21 cellular contexts compared by ENCODE assay signal in the genomic region with DNA sequence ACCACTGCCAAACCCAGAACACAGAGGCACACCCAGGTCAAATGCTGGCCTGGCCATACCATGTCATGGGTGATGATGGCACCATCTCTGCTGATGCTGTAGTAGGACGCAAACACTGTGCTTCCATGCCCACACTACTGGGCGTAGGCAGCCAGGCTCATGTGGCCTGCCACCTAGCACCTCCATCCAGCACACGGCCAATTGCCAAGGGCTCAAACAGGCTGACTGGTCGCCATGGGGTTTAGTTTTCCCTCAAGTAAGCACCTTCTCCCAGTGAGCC. TPM values are rescaled to one million over a fixed set of nuclear protein-coding genes. Genes with fewer than 3 reads are reported as not detected.
DNase-seq lines count a peak whose midpoint lies in the region; ATAC-seq, FAIRE-seq and TF ChIP-seq lines count a peak whose summit lies in the region.
"Had no signal": no experiment of that assay in that cellular context is flagged by ENCODE, and none has a peak within 500 bp of the region (broad histone marks: within the 10 kb centered on the region; RNA-seq: fewer than 3 reads in every experiment).

No MANE protein-coding gene starts in this region.

- peaks cover 4% of the 10 kb centered on the region for H3K79me2 ChIP-seq in GM12878 (ENCODE audit: control insufficient read depth, insufficient read depth, low read length)

- no peaks in the 10 kb centered on the region for H3K9me3 Mint-ChIP-seq in activated CD4-positive, alpha-beta memory T cell treated with anti-CD3 and anti-CD28 coated beads, Interleukin-2, amount 10 ng/mL, durations not matched to agents 7 days and 5 days
- H3K9me3 Mint-ChIP-seq in activated CD4-positive, alpha-beta memory T cell treated with anti-CD3 and anti-CD28 coated beads for 36 hours, result no peaks in the 10 kb centered on the region
- no peaks in the 10 kb centered on the region for H3K9me3 Mint-ChIP-seq in type B pancreatic cell
- H3K9me3 Mint-ChIP-seq: activated naive CD4-positive, alpha-beta T cell treated with anti-CD3 and anti-CD28 coated beads, Interleukin-2, amount 10 ng/mL, durations not matched to agents 7 days and 5 days; CD8-positive, alpha-beta memory T cell; neural crest cell had no signal

- CTCF ChIA-PET in activated CD4-positive, alpha-beta memory T cell treated with anti-CD3 and anti-CD28 coated beads, Interleukin-2, amount 10 ng/mL, durations not matched to agents 7 days and 5 days (lab: Charles Lee), result no interaction called here
- CTCF ChIA-PET in activated CD4-positive, alpha-beta memory T cell treated with anti-CD3 and anti-CD28 coated beads for 36 hours (lab: Charles Lee), result no interaction called here
- CTCF ChIA-PET in GM12878 (lab: Yijun Ruan, JAX), result no interaction called here

- no peak overlapping the region for H2AFZ ChIP-seq in GM12878 (ENCODE audit: control insufficient read depth, low read depth, low read length)
- no peak overlapping the region for H2AFZ ChIP-seq in mesenchymal stem cell (ENCODE audit: low read depth, low read length)
- H2AFZ ChIP-seq: GM23248 had no signal

- no peaks in the 10 kb centered on the region for H3K9me3 ChIP-seq in GM12878 (replicated peaks; ENCODE audit: control insufficient read depth, insufficient read depth, low read length)
- no peaks in the 10 kb centered on the region for H3K9me3 ChIP-seq in mesenchymal stem cell (ENCODE audit: control insufficient read depth, low read length)
- no peaks in the 10 kb centered on the region for H3K9me3 ChIP-seq in WERI-Rb-1 (ENCODE audit: severe bottlenecking)
- H3K9me3 ChIP-seq: left ventricle myocardium inferior had no signal

- no peak for TF ChIP-seq CTCF in GM12878 (IDR thresholded peaks at IDR 0.05 in 2 of 3, conservative IDR thresholded peaks at IDR 0.05 in 1 of 3; ENCODE audit: control insufficient read depth in 2 of 3, extremely low read depth in 1 of 3, insufficient read depth in 1 of 3, low read depth in 3 of 3, low read length in 3 of 3)
- TF ChIP-seq CTCF in type B pancreatic cell (conservative IDR thresholded peaks at IDR 0.05), result no peak
- no peak for TF ChIP-seq CTCF in WERI-Rb-1 (IDR thresholded peaks at IDR 0.05; ENCODE audit: low read depth, low read length)

- no peak for TF ChIP-seq EP300 in GM12878 (IDR thresholded peaks at IDR 0.05; ENCODE audit: borderline replicate concordance in 1 of 2, control insufficient read depth in 1 of 2, low read depth in 2 of 2, low read length in 2 of 2)

- RAD21 ChIA-PET in GM12878 (lab: Charles Lee; ENCODE audit: unreplicated experiment), result no interaction called here

- no peak overlapping the region for H3K4me3 ChIP-seq in GM12878
- H3K4me3 ChIP-seq in mesenchymal stem cell (ENCODE audit: insufficient read depth in 1 of 2, low read depth in 1 of 2, low read length in 2 of 2), result no peak overlapping the region
- no peak overlapping the region for H3K4me3 ChIP-seq in WERI-Rb-1 (ENCODE audit: low read depth, low read length)
- H3K4me3 ChIP-seq: GM23248, left ventricle myocardium inferior had no signal

- H3K9ac ChIP-seq in GM12878 (ENCODE audit: control insufficient read depth, insufficient read depth, low read length), result no peak overlapping the region
- no peak overlapping the region for H3K9ac ChIP-seq in mesenchymal stem cell (ENCODE audit: low read length)
- H3K9ac ChIP-seq: GM23248 had no signal

- intact Hi-C loops in activated CD4-positive, alpha-beta memory T cell treated with anti-CD3 and anti-CD28 coated beads for 36 hours (cut with micrococcal nuclease), result no loop called here
- intact Hi-C loops in GM12878 (cut with micrococcal nuclease; ENCODE audit: unreplicated experiment), result no loop called here

- H3K27ac ChIP-seq in GM12878 (ENCODE audit: control insufficient read depth, insufficient read depth) (no peak overlapping the region), mesenchymal stem cell (ENCODE audit: low read length, poor library complexity, severe bottlenecking) (no peak overlapping the region), WERI-Rb-1 (no peak overlapping the region)
- H3K27ac ChIP-seq: GM23248, left ventricle myocardium inferior had no signal

- no peak for FAIRE-seq in GM12878 (lab: Jason Lieb, UNC)
- no peak for FAIRE-seq in frontal cortex (lab: Jason Lieb, UNC)
- FAIRE-seq: endothelial cell of umbilical vein had no signal

- no peak overlapping the region for H2AK5ac ChIP-seq in mesenchymal stem cell (ENCODE audit: low read length, severe bottlenecking)

- no peak overlapping the region for H3K14ac ChIP-seq in mesenchymal stem cell (ENCODE audit: low read length in 2 of 2)

- no peak for ATAC-seq in GM12878
- no peak for ATAC-seq in HG02763 (IDR thresholded peaks at IDR 0.05; ENCODE audit: unreplicated experiment)

- H3K23ac ChIP-seq in mesenchymal stem cell (ENCODE audit: low read length in 2 of 2), result no peak overlapping the region

- no peak overlapping the region for H2BK15ac ChIP-seq in mesenchymal stem cell (ENCODE audit: low read depth, poor library complexity, severe bottlenecking)

- H3K36me3 ChIP-seq in GM12878 (ENCODE audit: control insufficient read depth in 2 of 2, insufficient read depth in 2 of 2, low read length in 1 of 2) (peaks cover 17 to 50% of the 10 kb centered on the region in 2 experiments), mesenchymal stem cell (ENCODE audit: control insufficient read depth in 1 of 2, insufficient read depth in 2 of 2, low read depth in 1 of 2, low read length in 2 of 2) (peaks cover 70 to 75% of the 10 kb centered on the region in 2 experiments), WERI-Rb-1 (peaks cover 67% of the 10 kb centered on the region)

- H4K8ac ChIP-seq in mesenchymal stem cell (ENCODE audit: low read length), result no peak overlapping the region

- POLR2A ChIA-PET in activated CD4-positive, alpha-beta memory T cell treated with anti-CD3 and anti-CD28 coated beads, Interleukin-2, amount 10 ng/mL, durations not matched to agents 7 days and 5 days (lab: Charles Lee), result no interaction called here
- POLR2A ChIA-PET in activated CD4-positive, alpha-beta memory T cell treated with anti-CD3 and anti-CD28 coated beads for 36 hours (lab: Charles Lee), result no interaction called here
- POLR2A ChIA-PET in GM12878 (lab: Charles Lee), result no interaction called here

- H3K4me3 Mint-ChIP-seq in activated CD4-positive, alpha-beta memory T cell treated with anti-CD3 and anti-CD28 coated beads, Interleukin-2, amount 10 ng/mL, durations not matched to agents 7 days and 5 days, result no peak overlapping the region
- no peak overlapping the region for H3K4me3 Mint-ChIP-seq in activated CD4-positive, alpha-beta memory T cell treated with anti-CD3 and anti-CD28 coated beads for 36 hours
- no peak overlapping the region for H3K4me3 Mint-ChIP-seq in type B pancreatic cell
- H3K4me3 Mint-ChIP-seq: activated naive CD4-positive, alpha-beta T cell treated with anti-CD3 and anti-CD28 coated beads, Interleukin-2, amount 10 ng/mL, durations not matched to agents 7 days and 5 days; CD8-positive, alpha-beta memory T cell; neural crest cell had no signal

- SMC1A ChIA-PET in GM12878 (lab: Charles Lee; ENCODE audit: uncharacterized antibody, unreplicated experiment), result no interaction called here

- H2BK120ac ChIP-seq in mesenchymal stem cell (ENCODE audit: low read depth, low read length), result no peak overlapping the region

- H3K4me2 ChIP-seq in GM12878 (ENCODE audit: control insufficient read depth, insufficient read depth), result no peak overlapping the region
- no peak overlapping the region for H3K4me2 ChIP-seq in mesenchymal stem cell (ENCODE audit: low read length, poor library complexity, severe bottlenecking)

- peak; percentile 14 for DNase-seq in activated CD4-positive, alpha-beta memory T cell treated with anti-CD3 and anti-CD28 coated beads, Interleukin-2, amount 10 ng/mL, durations not matched to agents 7 days and 5 days
- DNase-seq in activated CD4-positive, alpha-beta memory T cell treated with anti-CD3 and anti-CD28 coated beads for 36 hours, result no peak
- DNase-seq in GM12878 (ENCODE audit: low read depth, low spot score) (no peak), mesenchymal stem cell (no peak), type B pancreatic cell (ENCODE audit: extremely low spot score, unreplicated experiment) (peak; percentile 54), frontal cortex (ENCODE audit: low spot score in 2 of 2) (no peak), WERI-Rb-1 (no peak)
- DNase-seq: 8988T; activated CD4-positive, alpha-beta T cell treated with anti-CD3 and anti-CD28 coated beads for 48 hours; activated naive CD4-positive, alpha-beta T cell treated with anti-CD3 and anti-CD28 coated beads, Interleukin-2, amount 10 ng/mL, durations not matched to agents 7 days and 5 days; activated T-cell treated with anti-CD3 and anti-CD28 coated beads for 4 hours; CD8-positive, alpha-beta memory T cell; dermis blood vessel endothelial cell; GM23248; left ventricle myocardium inferior; NCI-H187 treated with DMSO at 0.1 percent for 48 hours; NCI-H226; T-helper 1 cell had no signal

- no peak for TF ChIP-seq RAD21 in GM12878 (IDR thresholded peaks at IDR 0.05; ENCODE audit: insufficient read depth, low read depth, low read length)

- H3K4me1 Mint-ChIP-seq in activated CD4-positive, alpha-beta memory T cell treated with anti-CD3 and anti-CD28 coated beads, Interleukin-2, amount 10 ng/mL, durations not matched to agents 7 days and 5 days, result peaks cover 9% of the 10 kb centered on the region
- H3K4me1 Mint-ChIP-seq in activated CD4-positive, alpha-beta memory T cell treated with anti-CD3 and anti-CD28 coated beads for 36 hours (ENCODE audit: low read depth), result no peaks in the 10 kb centered on the region
- peaks cover 22% of the 10 kb centered on the region for H3K4me1 Mint-ChIP-seq in type B pancreatic cell (ENCODE audit: unreplicated experiment)

- BruUV-seq in GM12878 (replicated peaks; lab: Mats Ljungman, UMichigan), result no TSS peak

- H3K18ac ChIP-seq in mesenchymal stem cell (ENCODE audit: low read depth in 1 of 2, low read length in 2 of 2), result no peak overlapping the region

- H3K27me3 ChIP-seq in GM12878 (replicated peaks in 1 of 2; ENCODE audit: control insufficient read depth in 2 of 2, insufficient read depth in 2 of 2, low read length in 1 of 2), result no peaks in the 10 kb centered on the region
- no peaks in the 10 kb centered on the region for H3K27me3 ChIP-seq in mesenchymal stem cell (ENCODE audit: control insufficient read depth in 1 of 2, insufficient read depth in 1 of 2, low read length in 2 of 2)
- no peaks in the 10 kb centered on the region for H3K27me3 ChIP-seq in WERI-Rb-1 (ENCODE audit: insufficient read depth, low read depth, severe bottlenecking)

- H4K91ac ChIP-seq in mesenchymal stem cell (ENCODE audit: low read length), result peak overlapping the region; percentile 76

- H3K4me1 ChIP-seq in GM12878 (ENCODE audit: control insufficient read depth, insufficient read depth, low read length) (peaks cover 47% of the 10 kb centered on the region), mesenchymal stem cell (ENCODE audit: control insufficient read depth, insufficient read depth, low read depth, low read length) (peaks cover 25% of the 10 kb centered on the region)

- peaks cover 70% of the 10 kb centered on the region for H3K79me1 ChIP-seq in mesenchymal stem cell (replicated peaks; ENCODE audit: low read length, poor library complexity, severe bottlenecking)

- in situ Hi-C loops in GM12878 (cut with MboI), result no loop called here

- H3K27me3 Mint-ChIP-seq in activated CD4-positive, alpha-beta memory T cell treated with anti-CD3 and anti-CD28 coated beads, Interleukin-2, amount 10 ng/mL, durations not matched to agents 7 days and 5 days, result no peaks in the 10 kb centered on the region
- no peaks in the 10 kb centered on the region for H3K27me3 Mint-ChIP-seq in activated CD4-positive, alpha-beta memory T cell treated with anti-CD3 and anti-CD28 coated beads for 36 hours
- no peaks in the 10 kb centered on the region for H3K27me3 Mint-ChIP-seq in type B pancreatic cell
- H3K27me3 Mint-ChIP-seq: activated naive CD4-positive, alpha-beta T cell treated with anti-CD3 and anti-CD28 coated beads, Interleukin-2, amount 10 ng/mL, durations not matched to agents 7 days and 5 days; CD8-positive, alpha-beta memory T cell had no signal

- no peak overlapping the region for H2BK5ac ChIP-seq in mesenchymal stem cell (ENCODE audit: low read depth, low read length, poor library complexity, severe bottlenecking)

- H2BK12ac ChIP-seq in mesenchymal stem cell (ENCODE audit: low read length in 2 of 2), result no peak overlapping the region

- peaks cover 2% of the 10 kb centered on the region for H4K20me1 ChIP-seq in GM12878 (ENCODE audit: control insufficient read depth, insufficient read depth)

- H3K36me3 Mint-ChIP-seq in activated CD4-positive, alpha-beta memory T cell treated with anti-CD3 and anti-CD28 coated beads, Interleukin-2, amount 10 ng/mL, durations not matched to agents 7 days and 5 days (ENCODE audit: low read depth), result peaks cover 25% of the 10 kb centered on the region
- peaks cover 11% of the 10 kb centered on the region for H3K36me3 Mint-ChIP-seq in activated CD4-positive, alpha-beta memory T cell treated with anti-CD3 and anti-CD28 coated beads for 36 hours
- H3K36me3 Mint-ChIP-seq in type B pancreatic cell, result peaks cover 25% of the 10 kb centered on the region

- no peak overlapping the region for H3K4ac ChIP-seq in mesenchymal stem cell (ENCODE audit: low read depth in 1 of 2, low read length in 2 of 2)

- peak; percentile 28; the same call in 1 of the 2 replicates for TF ChIP-seq POLR2A in GM12878 (IDR thresholded peaks at IDR 0.05; ENCODE audit: low read depth, low read length)

- 95% methylated on average over 4 of the region's 4 CpGs for WGBS in GM12878 (ENCODE audit: insufficient coverage, insufficient replicate concordance, low lambda C conversion rate, missing lambda C conversion rate)
- WGBS in mesenchymal stem cell, result 97% methylated on average over 4 of the region's 4 CpGs

- no peak overlapping the region for H3K27ac Mint-ChIP-seq in activated CD4-positive, alpha-beta memory T cell treated with anti-CD3 and anti-CD28 coated beads, Interleukin-2, amount 10 ng/mL, durations not matched to agents 7 days and 5 days
- no peak overlapping the region for H3K27ac Mint-ChIP-seq in activated CD4-positive, alpha-beta memory T cell treated with anti-CD3 and anti-CD28 coated beads for 36 hours
- no peak overlapping the region for H3K27ac Mint-ChIP-seq in type B pancreatic cell
- H3K27ac Mint-ChIP-seq: activated naive CD4-positive, alpha-beta T cell treated with anti-CD3 and anti-CD28 coated beads, Interleukin-2, amount 10 ng/mL, durations not matched to agents 7 days and 5 days had no signal

RNA-seq across cellular contexts. Expression of gene BICD2, which starts 39.4 kb away (rescaled TPM):
- 10 to 100 TPM; 27.0 to 28.2 TPM for total RNA-seq in activated CD4-positive, alpha-beta memory T cell treated with anti-CD3 and anti-CD28 coated beads, Interleukin-2, amount 10 ng/mL, durations not matched to agents 7 days and 5 days
- total RNA-seq in activated CD4-positive, alpha-beta memory T cell treated with anti-CD3 and anti-CD28 coated beads for 36 hours, result 10 to 100 TPM; 16.5 to 17.2 TPM
- 24.1 and 27.6 TPM in 2 replicates for total RNA-seq in GM12878 (2013; cell fraction: nucleolus; rRNA removed)
- total RNA-seq in GM12878 (2014; rRNA removed) (19.2 and 20.2 TPM in 2 replicates), GM12878 (2014; rRNA removed; fragmentation: Illumina TruSeq; extraction: Trizol) (13.6 and 14.4 TPM in 2 replicates), GM12878 (2021) (24.1 and 25.5 TPM in 2 replicates), type B pancreatic cell (ENCODE audit: low replicate concordance) (26.8 and 28.6 TPM in 2 replicates), frontal cortex (31.0 TPM)
- polyA plus RNA-seq in GM12878 (2011; ENCODE audit: low read depth), result 6.3 TPM
- polyA plus RNA-seq in GM12878 (2011; rRNA removed) (4.2 and 5.3 TPM in 2 replicates), GM12878 (2014; fragmentation: Illumina TruSeq; extraction: Trizol) (10.1 and 11.9 TPM in 2 replicates), GM12878 (2014; fragmentation: Nextera tagmentation; extraction: Ambion mirVana) (1 to 10 TPM; 5.8 to 7.0 TPM), GM12878 (2014; rRNA removed) (14.5 and 16.1 TPM in 2 replicates), GM12878 (2016; fragmentation: Nextera tagmentation; extraction: Ambion mirVana) (10 to 100 TPM; 14.3 to 15.1 TPM)
- polyA plus RNA-seq in GM12878 (2011; cell fraction: cytosol; rRNA removed), result 6.6 and 7.1 TPM in 2 replicates
- 8.7 and 12.9 TPM in 2 replicates for polyA plus RNA-seq in GM12878 (2011; cell fraction: nucleus; rRNA removed)
- polyA plus RNA-seq in GM12878 (2012), result 10.9 and 13.5 TPM in 2 replicates
- 6.7 and 7.2 TPM in 2 replicates for polyA minus RNA-seq in GM12878 (2011; rRNA and poly(A)+ RNA removed)
- 3.2 and 3.7 TPM in 2 replicates for polyA minus RNA-seq in GM12878 (2011; cell fraction: cytosol; rRNA and poly(A)+ RNA removed)
- polyA minus RNA-seq in GM12878 (2011; cell fraction: nucleus; rRNA and poly(A)+ RNA removed), result 5.0 and 9.8 TPM in 2 replicates
- polyA plus RNA-seq in mesenchymal stem cell (2013, experiment 1 of 2), result 20.1 TPM
- 19.2 TPM for polyA plus RNA-seq in mesenchymal stem cell (2013, experiment 2 of 2)

RNA-seq across cellular contexts. Expression of gene IPPK, which starts 55.3 kb away (rescaled TPM):
- 10 to 100 TPM; 11.4 to 11.5 TPM for total RNA-seq in activated CD4-positive, alpha-beta memory T cell treated with anti-CD3 and anti-CD28 coated beads, Interleukin-2, amount 10 ng/mL, durations not matched to agents 7 days and 5 days
- 10 to 100 TPM; 10.8 to 11.0 TPM for total RNA-seq in activated CD4-positive, alpha-beta memory T cell treated with anti-CD3 and anti-CD28 coated beads for 36 hours
- total RNA-seq in GM12878 (2013; cell fraction: nucleolus; rRNA removed), result 24.4 and 27.7 TPM in 2 replicates
- total RNA-seq in GM12878 (2014; rRNA removed) (12.9 and 17.6 TPM in 2 replicates), GM12878 (2014; rRNA removed; fragmentation: Illumina TruSeq; extraction: Trizol) (11.4 and 11.5 TPM in 2 replicates), GM12878 (2021) (10.1 and 10.7 TPM in 2 replicates), type B pancreatic cell (ENCODE audit: low replicate concordance) (8.1 and 11.6 TPM in 2 replicates), frontal cortex (13.5 TPM)
- polyA plus RNA-seq in GM12878 (2011; ENCODE audit: low read depth), result 5.1 TPM
- polyA plus RNA-seq in GM12878 (2011; rRNA removed) (21.8 and 22.1 TPM in 2 replicates), GM12878 (2014; fragmentation: Illumina TruSeq; extraction: Trizol) (10.6 and 12.8 TPM in 2 replicates), GM12878 (2014; fragmentation: Nextera tagmentation; extraction: Ambion mirVana) (1 to 10 TPM; 2.1 to 4.0 TPM), GM12878 (2014; rRNA removed) (9.2 and 10.6 TPM in 2 replicates), GM12878 (2016; fragmentation: Nextera tagmentation; extraction: Ambion mirVana) (10 to 100 TPM; 11.4 to 11.5 TPM)
- polyA plus RNA-seq in GM12878 (2011; cell fraction: cytosol; rRNA removed), result 30.0 and 31.3 TPM in 2 replicates
- 56.1 and 62.4 TPM in 2 replicates for polyA plus RNA-seq in GM12878 (2011; cell fraction: nucleus; rRNA removed)
- 5.5 and 6.6 TPM in 2 replicates for polyA plus RNA-seq in GM12878 (2012)
- 50.3 and 52.8 TPM in 2 replicates for polyA minus RNA-seq in GM12878 (2011; rRNA and poly(A)+ RNA removed)
- polyA minus RNA-seq in GM12878 (2011; cell fraction: cytosol; rRNA and poly(A)+ RNA removed), result 9.0 and 11.2 TPM in 2 replicates
- polyA minus RNA-seq in GM12878 (2011; cell fraction: nucleus; rRNA and poly(A)+ RNA removed), result 10.0 and 17.4 TPM in 2 replicates
- polyA plus RNA-seq in mesenchymal stem cell (2013, experiment 1 of 2), result 4.5 TPM
- polyA plus RNA-seq in mesenchymal stem cell (2013, experiment 2 of 2), result 4.7 TPM

Comparison
In these comparisons a context has a peak if more than half of its experiments do, and no peak if none do; other contexts are left out.
1. DNase-seq: peak in activated CD4-positive, alpha-beta memory T cell treated with anti-CD3 and anti-CD28 coated beads, Interleukin-2, amount 10 ng/mL, durations not matched to agents 7 days and 5 days (single experiment) and type B pancreatic cell (single experiment); none in activated CD4-positive, alpha-beta memory T cell treated with anti-CD3 and anti-CD28 coated beads for 36 hours (single experiment), GM12878 (single experiment), mesenchymal stem cell (single experiment), frontal cortex (0 of 2) and WERI-Rb-1 (single experiment).